8 cellular contexts compared by ENCODE assay signal in genomic region chr9:16030513-16031185, GRCh38.
DNase-seq lines count a peak whose midpoint lies in the region; ATAC-seq, FAIRE-seq and TF ChIP-seq lines count a peak whose summit lies in the region.

No MANE protein-coding gene starts in this region.

- no peaks in the 10 kb centered on the region for H3K79me2 ChIP-seq in Loucy (ENCODE audit: insufficient read depth, low read length)
- no peaks in the 10 kb centered on the region for H3K79me2 ChIP-seq in endothelial cell of umbilical vein (ENCODE audit: control insufficient read depth, insufficient read depth, low read length)

- no peak for TF ChIP-seq CTCF in Loucy (conservative IDR thresholded peaks at IDR 0.05; ENCODE audit: low read length)
- TF ChIP-seq CTCF in endothelial cell of umbilical vein (IDR thresholded peaks at IDR 0.05; ENCODE audit: extremely low read depth in 1 of 2, insufficient read depth in 1 of 2, low read depth in 1 of 2, low read length in 2 of 2), result no peak
- TF ChIP-seq CTCF in D721Med (IDR thresholded peaks at IDR 0.05; ENCODE audit: insufficient read depth, missing control alignments), result no peak

- H3K27me3 ChIP-seq in Loucy (ENCODE audit: insufficient read depth, low read length, poor library complexity, severe bottlenecking) (no peaks in the 10 kb centered on the region), endothelial cell of umbilical vein (ENCODE audit: control insufficient read depth in 2 of 2, insufficient read depth in 2 of 2, low read length in 2 of 2) (peaks cover 0 to 4% of the 10 kb centered on the region in 2 experiments)

- no peak overlapping the region for H3K27ac ChIP-seq in endothelial cell of umbilical vein (ENCODE audit: insufficient read depth, low read depth, low read length)
- H3K27ac ChIP-seq in substantia nigra (ENCODE audit: low read depth, low read length, poor library complexity, severe bottlenecking), result no peak overlapping the region

- peaks cover 3% of the 10 kb centered on the region for H3F3A ChIP-seq in Loucy (ENCODE audit: low read depth)

- no TSS peak for BruUV-seq in endothelial cell of umbilical vein (replicated peaks; lab: Mats Ljungman, UMichigan)

- H3K9me1 ChIP-seq in endothelial cell of umbilical vein (replicated peaks; ENCODE audit: control insufficient read depth, extremely low read depth, insufficient read depth, low read length), result no peaks in the 10 kb centered on the region

- intact Hi-C loops in endothelial cell of umbilical vein (cut with micrococcal nuclease), result no loop called here

- FAIRE-seq in H54 (lab: Jason Lieb, UNC), result peak; percentile 99
- FAIRE-seq in endothelial cell of umbilical vein (lab: Jason Lieb, UNC), result peak; percentile 88
- no peak for FAIRE-seq in D721Med (lab: Jason Lieb, UNC)

- H3K4me2 ChIP-seq in Loucy (ENCODE audit: low read depth, low read length, poor library complexity, severe bottlenecking) (peak overlapping the region; percentile 72), endothelial cell of umbilical vein (ENCODE audit: insufficient read depth, low read length) (no peak overlapping the region)

- H3K4me1 ChIP-seq in Loucy (ENCODE audit: insufficient read depth, low read length, poor library complexity, severe bottlenecking) (peaks cover 42% of the 10 kb centered on the region), endothelial cell of umbilical vein (ENCODE audit: control insufficient read depth, extremely low read depth, insufficient read depth, low read length) (peaks cover 3% of the 10 kb centered on the region)

- peak overlapping the region; percentile 54 for H3K4me3 ChIP-seq in Loucy (ENCODE audit: low read length, poor library complexity, severe bottlenecking)
- H3K4me3 ChIP-seq in endothelial cell of umbilical vein (replicated peaks in 1 of 3; ENCODE audit: insufficient read depth in 1 of 3, low read depth in 1 of 3, low read length in 3 of 3), result no peak overlapping the region

- H3K36me3 ChIP-seq in Loucy (ENCODE audit: insufficient read depth, low read length) (no peaks in the 10 kb centered on the region), endothelial cell of umbilical vein (ENCODE audit: control insufficient read depth in 2 of 2, extremely low read depth in 1 of 2, insufficient read depth in 2 of 2, low read length in 2 of 2) (no peaks in the 10 kb centered on the region)

- H3K9me2 ChIP-seq in Loucy (replicated peaks; ENCODE audit: low read depth, low read length), result no peaks in the 10 kb centered on the region

- CTCF ChIA-PET in endothelial cell of umbilical vein (lab: Charles Lee), result interaction anchor here (0.6 kb wide), 1 partner anchor 8 kb away, joined by 4 read pairs; no protein-coding TSS in a partner anchor

- H3K9me3 ChIP-seq in Loucy (ENCODE audit: insufficient read depth, low read depth, low read length) (no peaks in the 10 kb centered on the region), endothelial cell of umbilical vein (replicated peaks; ENCODE audit: control insufficient read depth, insufficient read depth, low read length) (no peaks in the 10 kb centered on the region)

- TF ChIP-seq POLR2A in H54 (IDR thresholded peaks at IDR 0.05; ENCODE audit: low read depth, low read length) (no peak), endothelial cell of umbilical vein (IDR thresholded peaks at IDR 0.05; ENCODE audit: low read depth, low read length) (no peak)

- H2AFZ ChIP-seq in Loucy (ENCODE audit: low read length), result no peak overlapping the region
- H2AFZ ChIP-seq in endothelial cell of umbilical vein (ENCODE audit: low read depth, low read length), result no peak overlapping the region

- POLR2A ChIA-PET in endothelial cell of umbilical vein (lab: Charles Lee), result no interaction called here

- DNase-seq in H54 (ENCODE audit: insufficient read length, low spot score) (peak; percentile 59), endothelial cell of umbilical vein (ENCODE audit: low read depth, low spot score) (peak; percentile 5), D721Med (ENCODE audit: insufficient read length, low spot score) (no peak), substantia nigra (lab: John Stamatoyannopoulos, UW) (no peak), HuH-7 (ENCODE audit: low spot score) (no peak)

- no peaks in the 10 kb centered on the region for H4K20me1 ChIP-seq in Loucy (ENCODE audit: insufficient read depth, low read length, poor library complexity, severe bottlenecking)
- H4K20me1 ChIP-seq in endothelial cell of umbilical vein (replicated peaks; ENCODE audit: control insufficient read depth, extremely low read depth, insufficient read depth, low read length), result no peaks in the 10 kb centered on the region

- dilution Hi-C loops in endothelial cell of umbilical vein (cut with MboI; ENCODE audit: extremely low pct_ligation_motif_present, low sequenced_read_pairs), result no loop called here

- ATAC-seq in GM18508 (IDR thresholded peaks at IDR 0.05; ENCODE audit: insufficient read depth, unreplicated experiment), result peak; percentile 98
- ATAC-seq in HG02840 (IDR thresholded peaks at IDR 0.05; ENCODE audit: low FRiP score, unreplicated experiment), result no peak

- H3K9ac ChIP-seq in Loucy (ENCODE audit: low read depth, low read length, poor library complexity, severe bottlenecking) (no peak overlapping the region), endothelial cell of umbilical vein (replicated peaks; ENCODE audit: extremely low read depth, insufficient read depth, low read length) (no peak overlapping the region)

TF ChIP-seq in endothelial cell of umbilical vein, 7 proteins besides CTCF, POLR2A, EP300 and RAD21:
- TF ChIP-seq POLR2AphosphoS5 (IDR thresholded peaks at IDR 0.05; ENCODE audit: insufficient read depth, low read depth, low read length) (peak; percentile 25), FOS (IDR thresholded peaks at IDR 0.05; ENCODE audit: borderline replicate concordance, insufficient read depth, low read length) (peak; percentile 64), MAX (IDR thresholded peaks at IDR 0.05; ENCODE audit: insufficient read depth, insufficient read length) (no peak), MYC (IDR thresholded peaks at IDR 0.05; ENCODE audit: low read depth, low read length) (peak; percentile 7), JUN (IDR thresholded peaks at IDR 0.05; ENCODE audit: borderline replicate concordance, insufficient read depth, insufficient read length, low read depth) (no peak)

Comparison
In these comparisons a context has a peak if more than half of its experiments do, and no peak if none do; other contexts are left out.
1. DNase-seq: peak in H54 (single experiment) and endothelial cell of umbilical vein (single experiment); none in D721Med (single experiment), substantia nigra (0 of 49) and HuH-7 (single experiment).